ENCODE assay signal across 8 cellular contexts in the genomic region with DNA sequence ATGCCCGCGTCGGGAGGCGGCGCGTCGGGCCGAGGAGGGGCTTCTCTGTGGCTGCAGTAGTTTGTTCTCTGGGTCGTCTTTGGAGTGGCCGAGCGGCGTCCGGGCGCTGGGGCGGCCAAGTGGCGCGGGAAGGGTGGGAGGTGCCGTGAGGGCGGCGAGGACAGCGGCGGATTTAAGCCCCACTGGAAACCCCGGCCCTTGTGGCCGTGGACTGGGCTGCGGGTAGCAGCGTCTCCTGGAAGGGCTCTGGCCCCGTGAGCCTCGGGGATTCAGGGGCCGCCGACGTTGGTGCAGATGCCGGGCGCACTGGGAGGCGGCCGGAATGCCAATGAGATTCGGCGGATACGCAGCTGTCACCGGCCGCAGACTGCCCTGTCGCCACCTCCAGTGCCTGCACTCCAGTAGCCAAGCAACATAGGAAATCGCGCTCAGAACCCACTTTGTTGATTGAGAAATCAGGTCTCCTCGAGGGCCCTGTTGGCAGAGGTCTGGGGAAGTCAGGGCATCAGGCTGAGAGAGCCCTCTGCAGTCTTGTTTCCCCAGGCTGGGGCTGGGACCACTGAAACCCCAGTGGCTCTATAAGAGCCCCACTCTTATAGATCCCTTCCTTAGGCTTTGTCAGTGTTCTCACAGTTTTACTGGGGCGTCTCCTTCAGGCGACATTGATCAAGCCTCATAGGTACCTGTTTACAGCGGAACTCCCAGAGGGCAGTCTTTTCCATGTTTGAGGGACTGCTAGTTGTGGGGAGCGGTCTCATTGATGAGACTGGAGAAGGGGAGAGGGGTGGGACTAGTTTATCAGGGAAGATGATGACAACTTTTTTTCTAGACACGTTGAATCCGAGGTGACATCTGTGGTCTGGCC. TPM values are rescaled to one million over a fixed set of nuclear protein-coding genes. Genes with fewer than 3 reads are reported as not detected.
DNase-seq lines count a peak whose midpoint lies in the region; ATAC-seq and TF ChIP-seq lines count a peak whose summit lies in the region.

No MANE protein-coding gene starts in this region.

- DNase-seq in HK-2 (ENCODE audit: unreplicated experiment) (peak; percentile 54), endodermal cell (peak; percentile 71), midbrain (lab: John Stamatoyannopoulos, UW) (peak; percentile 39), NCI-H187 treated with DMSO at 0.1 percent for 48 hours (lab: John Stamatoyannopoulos, UW) (no peak)
- DNase-seq in T-helper 2 cell treated with Interferon-gamma antibody and Interleukin-4, amounts not matched to agents 5 μg/mL and 100 μg/mL, for 36 hours (ENCODE audit: low spot score): no peak

- peaks cover 31% of the 10 kb centered on the region for H3K36me3 ChIP-seq in endodermal cell (ENCODE audit: control insufficient read depth, insufficient read depth, low read length)
- H3K36me3 ChIP-seq in urinary bladder (ENCODE audit: insufficient read depth): no peaks in the 10 kb centered on the region

- ATAC-seq in GM19372 (IDR thresholded peaks at IDR 0.05; ENCODE audit: low read depth, unreplicated experiment): peak; percentile 8

- H3K36me3 Mint-ChIP-seq in T-helper 2 cell treated with Interferon-gamma antibody and Interleukin-4, amounts not matched to agents 5 μg/mL and 100 μg/mL, for 36 hours (ENCODE audit: low read depth): peaks cover 24% of the 10 kb centered on the region
- H3K36me3 Mint-ChIP-seq in endodermal cell (ENCODE audit: low read depth): peaks cover 17% of the 10 kb centered on the region

- TF ChIP-seq CTCF in C4-2B (conservative IDR thresholded peaks at IDR 0.05) (no peak), endodermal cell (conservative IDR thresholded peaks at IDR 0.05) (no peak)

- H3K4me3 Mint-ChIP-seq in T-helper 2 cell treated with Interferon-gamma antibody and Interleukin-4, amounts not matched to agents 5 μg/mL and 100 μg/mL, for 36 hours: peak overlapping the region; percentile 94
- peak overlapping the region; percentile 89 for H3K4me3 Mint-ChIP-seq in endodermal cell

- peak overlapping the region; percentile 85 for H3K4me3 ChIP-seq in endodermal cell (ENCODE audit: low read length)
- peak overlapping the region; percentile 84 for H3K4me3 ChIP-seq in urinary bladder (ENCODE audit: low read depth, low read length)

- peak overlapping the region; percentile 78 for H3K9ac ChIP-seq in endodermal cell (ENCODE audit: extremely low read depth, low read length, poor library complexity, severe bottlenecking)

- peak overlapping the region; percentile 95 for H3K27ac Mint-ChIP-seq in T-helper 2 cell treated with Interferon-gamma antibody and Interleukin-4, amounts not matched to agents 5 μg/mL and 100 μg/mL, for 36 hours
- peak overlapping the region; percentile 93 for H3K27ac Mint-ChIP-seq in endodermal cell

- 6 to 9% methylated on average over 17 to 50 of the region's 50 CpGs for WGBS in endodermal cell (ENCODE audit: insufficient coverage in 1 of 2, insufficient read length in 1 of 2), 2 experiments
- 3% methylated on average over 50 of the region's 50 CpGs for WGBS in urinary bladder

- H3K4me1 ChIP-seq in endodermal cell (ENCODE audit: control insufficient read depth, insufficient read depth, low read length) (peaks cover 4% of the 10 kb centered on the region), urinary bladder (ENCODE audit: insufficient read depth) (peaks cover 4% of the 10 kb centered on the region)

- no peaks in the 10 kb centered on the region for H3K27me3 ChIP-seq in endodermal cell (ENCODE audit: control insufficient read depth, insufficient read depth, low read length, poor library complexity, severe bottlenecking)

- H3K4me1 Mint-ChIP-seq in T-helper 2 cell treated with Interferon-gamma antibody and Interleukin-4, amounts not matched to agents 5 μg/mL and 100 μg/mL, for 36 hours (ENCODE audit: low read depth): peaks cover 46% of the 10 kb centered on the region
- peaks cover 21% of the 10 kb centered on the region for H3K4me1 Mint-ChIP-seq in endodermal cell

- no peaks in the 10 kb centered on the region for H3K9me3 ChIP-seq in endodermal cell (ENCODE audit: control insufficient read depth, low read length)

- H3K27ac ChIP-seq in C4-2B (peak overlapping the region; percentile 97), endodermal cell (ENCODE audit: low read depth, low read length) (peak overlapping the region; percentile 92), urinary bladder (ENCODE audit: low read depth) (peak overlapping the region; percentile 87)

- H3K9me3 Mint-ChIP-seq in T-helper 2 cell treated with Interferon-gamma antibody and Interleukin-4, amounts not matched to agents 5 μg/mL and 100 μg/mL, for 36 hours: no peaks in the 10 kb centered on the region
- no peaks in the 10 kb centered on the region for H3K9me3 Mint-ChIP-seq in endodermal cell

- H3K27me3 Mint-ChIP-seq in T-helper 2 cell treated with Interferon-gamma antibody and Interleukin-4, amounts not matched to agents 5 μg/mL and 100 μg/mL, for 36 hours (ENCODE audit: low read depth): no peaks in the 10 kb centered on the region
- H3K27me3 Mint-ChIP-seq in endodermal cell (ENCODE audit: insufficient read depth): no peaks in the 10 kb centered on the region

RNA-seq across cellular contexts. Expression of a gene that starts 0.6 kb away (rescaled TPM):
- total RNA-seq in endodermal cell: 10 to 100 TPM; 12.2 to 15.5 TPM
- 13.5 TPM for polyA plus RNA-seq in endodermal cell (2013, experiment 1 of 2)
- 10.4 TPM for polyA plus RNA-seq in endodermal cell (2013, experiment 2 of 2)
- total RNA-seq in urinary bladder: 14.1 TPM
- 18.3 TPM for polyA plus RNA-seq in urinary bladder

RNA-seq across cellular contexts. Expression of a gene that starts 12.0 kb away (rescaled TPM):
- total RNA-seq in endodermal cell: 10 to 100 TPM; 16.8 to 19.5 TPM
- 29.7 TPM for polyA plus RNA-seq in endodermal cell (2013, experiment 1 of 2)
- polyA plus RNA-seq in endodermal cell (2013, experiment 2 of 2): 29.4 TPM
- 19.4 TPM for total RNA-seq in urinary bladder
- 30.4 TPM for polyA plus RNA-seq in urinary bladder

RNA-seq across cellular contexts. Expression of a gene that starts 58.7 kb away (rescaled TPM):
- total RNA-seq in endodermal cell: 10 to 100 TPM; 15.7 to 16.5 TPM
- 16.4 TPM for polyA plus RNA-seq in endodermal cell (2013, experiment 1 of 2)
- 16.6 TPM for polyA plus RNA-seq in endodermal cell (2013, experiment 2 of 2)
- 32.3 TPM for total RNA-seq in urinary bladder
- 9.7 TPM for polyA plus RNA-seq in urinary bladder

Comparison
In these comparisons a context has a peak if more than half of its experiments do, and no peak if none do; other contexts are left out.
1. DNase-seq: peak in HK-2 (single experiment), endodermal cell (single experiment) and midbrain (single experiment); none in T-helper 2 cell treated with Interferon-gamma antibody and Interleukin-4, amounts not matched to agents 5 μg/mL and 100 μg/mL, for 36 hours (single experiment) and NCI-H187 treated with DMSO at 0.1 percent for 48 hours (single experiment).
2. Peak in every context shown above with its lines, with median percentiles within 50 percentile points of each other: H3K27ac ChIP-seq.